ENCODE assay signal across 12 cellular contexts in the genomic region with DNA sequence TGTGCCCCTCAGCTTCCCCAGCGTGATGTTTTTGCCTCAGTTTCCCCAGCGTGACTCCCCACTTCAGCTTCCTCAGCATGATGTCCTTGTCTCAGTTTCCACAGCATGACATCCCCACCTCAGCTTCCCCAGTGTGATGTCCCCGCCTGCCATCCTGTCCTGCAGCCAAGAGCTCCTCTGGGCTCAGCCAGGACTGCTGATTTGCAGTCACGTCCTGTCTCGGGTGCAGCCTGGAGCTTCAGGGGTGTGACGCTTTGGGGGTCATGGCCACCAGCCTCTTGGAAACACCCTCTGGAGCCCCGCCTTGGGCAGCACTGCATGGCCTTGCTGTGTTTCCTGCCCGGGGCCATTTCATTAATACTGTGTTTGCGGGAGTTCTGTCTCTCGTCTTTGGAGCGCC. TPM values are rescaled to one million over a fixed set of nuclear protein-coding genes. Genes with fewer than 3 reads are reported as not detected.
A peak's percentile ranks its signal among the peaks of the same experiment; 100 is the strongest.
DNase-seq lines count a peak whose midpoint lies in the region; ATAC-seq lines count a peak whose summit lies in the region.
"Had no signal": no experiment of that assay in that cellular context is flagged by ENCODE, and none has a peak within 500 bp of the region (broad histone marks: within the 10 kb centered on the region; RNA-seq: fewer than 3 reads in every experiment).

No MANE protein-coding gene starts in this region.

- peak overlapping the region; percentile 65 for H3K4me3 Mint-ChIP-seq in T-helper 2 cell treated with Interferon-gamma antibody and Interleukin-4, amounts not matched to agents 5 μg/mL and 100 μg/mL, for 36 hours

- DNase-seq in T-helper 2 cell treated with Interferon-gamma antibody and Interleukin-4, amounts not matched to agents 5 μg/mL and 100 μg/mL, for 36 hours (ENCODE audit: low spot score) = no peak
- DNase-seq in left cardiac atrium = peak; percentile 48
- no peak for DNase-seq in middle frontal gyrus (ENCODE audit: extremely low spot score, low spot score)
- DNase-seq in SHP77 treated with DMSO at 0.1 percent for 48 hours (lab: John Stamatoyannopoulos, UW) = no peak
- DNase-seq in HPDE6-E6E7 (ENCODE audit: extremely low spot score) = no peak
- DNase-seq: Caco-2, dorsolateral prefrontal cortex, NCI-H1105 treated with DMSO at 0.1 percent for 48 hours, NCI-H446 treated with DMSO at 0.1 percent for 48 hours had no signal

- H3K9me3 Mint-ChIP-seq in T-helper 2 cell treated with Interferon-gamma antibody and Interleukin-4, amounts not matched to agents 5 μg/mL and 100 μg/mL, for 36 hours = no peaks in the 10 kb centered on the region

- H3K27ac ChIP-seq in HUES6 (ENCODE audit: low read depth, low read length) (0 out of 2 replicates have a peak overlapping the region, but pooled peaks have one; percentile 12), skeletal muscle tissue (ENCODE audit: low read depth, low read length) (peak overlapping the region; percentile 19)

- H3K27ac Mint-ChIP-seq in T-helper 2 cell treated with Interferon-gamma antibody and Interleukin-4, amounts not matched to agents 5 μg/mL and 100 μg/mL, for 36 hours = peak overlapping the region; percentile 93

- H3K36me3 ChIP-seq in HUES6 (ENCODE audit: control insufficient read depth, insufficient read depth, low read length) (peaks cover 41% of the 10 kb centered on the region), skeletal muscle tissue (ENCODE audit: control insufficient read depth in 3 of 3, insufficient read depth in 3 of 3, low read length in 3 of 3) (peaks cover 20 to 36% (median 29%) of the 10 kb centered on the region in 3 donors)

- H3K4me1 ChIP-seq in HUES6 (ENCODE audit: control insufficient read depth, insufficient read depth, low read length) (peaks cover 4% of the 10 kb centered on the region; the same call in 1 of the 2 replicates), skeletal muscle tissue (ENCODE audit: control insufficient read depth in 3 of 3, insufficient read depth in 3 of 3, low read length in 3 of 3) (peaks cover 0 to 30% (median 13%) of the 10 kb centered on the region in 3 donors)
- H3K4me1 ChIP-seq: Caco-2 had no signal

- no peaks in the 10 kb centered on the region for H3K27me3 Mint-ChIP-seq in T-helper 2 cell treated with Interferon-gamma antibody and Interleukin-4, amounts not matched to agents 5 μg/mL and 100 μg/mL, for 36 hours (ENCODE audit: low read depth)

- intact Hi-C loops in left cardiac atrium (cut with DNase I) = no loop called here

- no peaks in the 10 kb centered on the region for H3K9me3 ChIP-seq in HUES6 (ENCODE audit: control insufficient read depth, insufficient read depth, low read depth, low read length)
- H3K9me3 ChIP-seq in skeletal muscle tissue (ENCODE audit: control insufficient read depth in 3 of 3, low read length in 3 of 3) = no peaks in the 10 kb centered on the region
- H3K9me3 ChIP-seq: Caco-2 had no signal

- peaks cover 21% of the 10 kb centered on the region for H3K4me1 Mint-ChIP-seq in T-helper 2 cell treated with Interferon-gamma antibody and Interleukin-4, amounts not matched to agents 5 μg/mL and 100 μg/mL, for 36 hours (ENCODE audit: low read depth)

- H3K4me3 ChIP-seq in HUES6 (ENCODE audit: low read depth, low read length) = no peak overlapping the region
- H3K4me3 ChIP-seq in skeletal muscle tissue (ENCODE audit: low read length in 3 of 3) = no peak overlapping the region
- H3K4me3 ChIP-seq: dorsolateral prefrontal cortex had no signal

- no peak overlapping the region for H3K9ac ChIP-seq in HUES6 (ENCODE audit: low read length)
- H3K9ac ChIP-seq in skeletal muscle tissue (ENCODE audit: low read depth in 1 of 3, low read length in 3 of 3) = peak overlapping the region in 1 of 3 donors; percentile 50

- peaks cover 26% of the 10 kb centered on the region for H3K36me3 Mint-ChIP-seq in T-helper 2 cell treated with Interferon-gamma antibody and Interleukin-4, amounts not matched to agents 5 μg/mL and 100 μg/mL, for 36 hours (ENCODE audit: low read depth)

- H3K27me3 ChIP-seq in HUES6 (ENCODE audit: control insufficient read depth, insufficient read depth, low read length) (no peaks in the 10 kb centered on the region), skeletal muscle tissue (ENCODE audit: control insufficient read depth in 3 of 3, insufficient read depth in 3 of 3, low read length in 3 of 3) (no peaks in the 10 kb centered on the region)
- H3K27me3 ChIP-seq: dorsolateral prefrontal cortex had no signal

- ATAC-seq in left cardiac atrium = peak; percentile 15 to 52
- ATAC-seq in GM19452 (IDR thresholded peaks at IDR 0.05; ENCODE audit: unreplicated experiment) = no peak

RNA-seq across cellular contexts. Expression of a gene that starts 16.5 kb away (rescaled TPM):
- total RNA-seq in left cardiac atrium = 10 to 100 TPM; 39.1 to 41.0 TPM
- total RNA-seq in skeletal muscle tissue = 28.2 TPM

RNA-seq across cellular contexts. Expression of a gene that starts 52.2 kb away (rescaled TPM):
- total RNA-seq in left cardiac atrium = 10 to 100 TPM; 33.1 to 44.6 TPM
- total RNA-seq in skeletal muscle tissue = 16.2 TPM

RNA-seq across cellular contexts. Expression of a gene that starts 57.2 kb away (rescaled TPM):
- total RNA-seq in left cardiac atrium (10 to 100 TPM; 11.0 to 11.6 TPM), skeletal muscle tissue (15.1 TPM)

RNA-seq across cellular contexts. Expression of a gene that starts 57.5 kb away (rescaled TPM):
- total RNA-seq in left cardiac atrium (under 1 TPM; 0.52 to 0.85 TPM), skeletal muscle tissue (0.52 TPM)
